15 cellular contexts compared by ENCODE assay signal in genomic region chr20:58432190-58432954, GRCh38. TPM values are rescaled to one million over a fixed set of nuclear protein-coding genes. Genes with fewer than 3 reads are reported as not detected.
DNase-seq lines count a peak whose midpoint lies in the region; ATAC-seq, FAIRE-seq and TF ChIP-seq lines count a peak whose summit lies in the region.
"Had no signal": no experiment of that assay in that cellular context is flagged by ENCODE, and none has a peak within 500 bp of the region (broad histone marks: within the 10 kb centered on the region; RNA-seq: fewer than 3 reads in every experiment).

No MANE protein-coding gene starts in this region.

- no peak overlapping the region for H3K4me3 ChIP-seq in HepG2 (replicated peaks in 1 of 3; ENCODE audit: insufficient read depth in 1 of 3, low read depth in 2 of 3, low read length in 3 of 3)
- H3K4me3 ChIP-seq in upper lobe of right lung: no peak overlapping the region
- H3K4me3 ChIP-seq: adrenal gland, GM12878 had no signal

- no peak overlapping the region for H3K4me3 Mint-ChIP-seq in central memory CD8-positive, alpha-beta T cell
- H3K4me3 Mint-ChIP-seq: activated CD8-positive, alpha-beta memory T cell treated with anti-CD3 and anti-CD28 coated beads, Interleukin-2, amount 10 ng/mL, durations not matched to agents 7 days and 5 days; memory B cell had no signal

- CTCF ChIA-PET in HepG2 (lab: Yijun Ruan, JAX; ENCODE audit: low intra/inter-chr PET ratio, low total read pairs): no interaction called here

- H3K27me3 ChIP-seq in HepG2 (ENCODE audit: control insufficient read depth in 1 of 2, insufficient read depth in 2 of 2, low read length in 2 of 2): no peaks in the 10 kb centered on the region
- H3K27me3 ChIP-seq in upper lobe of right lung: no peaks in the 10 kb centered on the region
- H3K27me3 ChIP-seq: adrenal gland had no signal

- peaks cover 37% of the 10 kb centered on the region for H3K4me1 ChIP-seq in HepG2 (ENCODE audit: insufficient read depth, low read length)
- peaks cover 12% of the 10 kb centered on the region for H3K4me1 ChIP-seq in upper lobe of right lung

- intact Hi-C loops in Right ventricle myocardium inferior (cut with DNase I): no loop called here
- intact Hi-C loops in cardiac septum (cut with DNase I): no loop called here
- intact Hi-C loops in HepG2 (cut with micrococcal nuclease; ENCODE audit: unreplicated experiment): loop anchor here (5.0 kb wide), 1 partner anchor 440 kb away; no protein-coding TSS in a partner anchor
- intact Hi-C loops in upper lobe of right lung (cut with DNase I): no loop called here
- intact Hi-C loops in posterior vena cava (cut with DNase I): no loop called here

- no TSS peak for BruUV-seq in HepG2 (replicated peaks; lab: Mats Ljungman, UMichigan)

- 100% methylated on average over 3 of the region's 3 CpGs for WGBS in HepG2 (ENCODE audit: low lambda C conversion rate)

- peak overlapping the region; percentile 77 for H3K27ac Mint-ChIP-seq in central memory CD8-positive, alpha-beta T cell (ENCODE audit: low read depth)
- H3K27ac Mint-ChIP-seq: activated CD8-positive, alpha-beta memory T cell treated with anti-CD3 and anti-CD28 coated beads, Interleukin-2, amount 10 ng/mL, durations not matched to agents 7 days and 5 days had no signal

- POLR2A ChIA-PET in HepG2 (lab: Yijun Ruan, JAX): interaction anchor here (1.2 kb wide), 1 partner anchor 10 kb away, joined by 3 read pairs; no protein-coding TSS in a partner anchor

- H3K27ac ChIP-seq in HepG2 (ENCODE audit: extremely low read length, insufficient read depth, low read length) (no peak overlapping the region), upper lobe of right lung (no peak overlapping the region)
- H3K27ac ChIP-seq: VCaP had no signal

- TF ChIP-seq EP300 in HepG2 (IDR thresholded peaks at IDR 0.05; ENCODE audit: low read depth in 2 of 2, low read length in 2 of 2) (no peak), HepG2 (CRISPR knock-in tag; IDR thresholded peaks at IDR 0.05; ENCODE audit: borderline replicate concordance) (no peak)

- H3K4me1 Mint-ChIP-seq in central memory CD8-positive, alpha-beta T cell: peaks cover 38% of the 10 kb centered on the region

- FAIRE-seq in HepG2 (lab: Jason Lieb, UNC): peak; percentile 40
- FAIRE-seq: GM12878 had no signal

- no peak for TF ChIP-seq POLR2A in HepG2 (IDR thresholded peaks at IDR 0.05; ENCODE audit: insufficient read depth in 1 of 2, low read depth in 2 of 2, low read length in 2 of 2)

- H3K9ac ChIP-seq in HepG2 (ENCODE audit: insufficient read depth, low read depth, low read length): no peak overlapping the region

- H3K36me3 ChIP-seq in HepG2 (replicated peaks in 1 of 2; ENCODE audit: control insufficient read depth in 1 of 2, insufficient read depth in 2 of 2, low read length in 2 of 2) (peaks cover 8 to 41% of the 10 kb centered on the region in 2 experiments), upper lobe of right lung (no peaks in the 10 kb centered on the region)
- H3K36me3 ChIP-seq: adrenal gland had no signal

- H3K79me2 ChIP-seq in HepG2 (ENCODE audit: insufficient read depth, low read length): peaks cover 74% of the 10 kb centered on the region

- in situ Hi-C loops in HepG2 (cut with HindIII; ENCODE audit: extremely low pct_ligation_motif_present, low pct_unique_long_range_greater_than_20kb): no loop called here

- peaks cover 9% of the 10 kb centered on the region; the same call in 1 of the 2 replicates for H4K20me1 ChIP-seq in HepG2 (ENCODE audit: insufficient read depth, low read length)

- DNase-seq in Right ventricle myocardium inferior (ENCODE audit: missing footprints): no peak
- DNase-seq in cardiac septum (ENCODE audit: low spot score): no peak
- no peak for DNase-seq in central memory CD8-positive, alpha-beta T cell (ENCODE audit: low spot score in 2 of 2)
- DNase-seq in HepG2 (ENCODE audit: low spot score): no peak
- no peak for DNase-seq in upper lobe of right lung
- DNase-seq in AG20443 (ENCODE audit: low spot score): no peak
- no peak for DNase-seq in posterior vena cava (ENCODE audit: low spot score)
- DNase-seq: activated CD8-positive, alpha-beta memory T cell treated with anti-CD3 and anti-CD28 coated beads, Interleukin-2, amount 10 ng/mL, durations not matched to agents 7 days and 5 days; adrenal gland; NCI-H1048; occipital lobe had no signal

- H2AFZ ChIP-seq in HepG2 (ENCODE audit: low read length): no peak overlapping the region

- no peaks in the 10 kb centered on the region for H3K9me3 ChIP-seq in HepG2 (ENCODE audit: low read length)
- H3K9me3 ChIP-seq in upper lobe of right lung: no peaks in the 10 kb centered on the region
- H3K9me3 ChIP-seq: adrenal gland had no signal

- TF ChIP-seq RAD21 in HepG2 (CRISPR knock-in tag; IDR thresholded peaks at IDR 0.05): no peak

- no peaks in the 10 kb centered on the region for H3K27me3 Mint-ChIP-seq in central memory CD8-positive, alpha-beta T cell
- H3K27me3 Mint-ChIP-seq: activated CD8-positive, alpha-beta memory T cell treated with anti-CD3 and anti-CD28 coated beads, Interleukin-2, amount 10 ng/mL, durations not matched to agents 7 days and 5 days; memory B cell had no signal

- ATAC-seq in Right ventricle myocardium inferior (peak; percentile 87), HepG2 (no peak), upper lobe of right lung (peak; percentile 79), HG03139 (IDR thresholded peaks at IDR 0.05; ENCODE audit: unreplicated experiment) (no peak)
- ATAC-seq in central memory CD8-positive, alpha-beta T cell (replicated peaks; ENCODE audit: extremely low read depth, poor library complexity, severe bottlenecking): no peak
- ATAC-seq: activated CD8-positive, alpha-beta memory T cell treated with anti-CD3 and anti-CD28 coated beads, Interleukin-2, amount 10 ng/mL, durations not matched to agents 7 days and 5 days; GM12878 had no signal

- no peak overlapping the region for H3K4me2 ChIP-seq in HepG2 (ENCODE audit: low read depth, low read length)

- H3K36me3 Mint-ChIP-seq in central memory CD8-positive, alpha-beta T cell (ENCODE audit: insufficient read depth): peaks cover 11% of the 10 kb centered on the region

- H3K9me3 Mint-ChIP-seq in central memory CD8-positive, alpha-beta T cell: no peaks in the 10 kb centered on the region
- H3K9me3 Mint-ChIP-seq: memory B cell had no signal

- TF ChIP-seq CTCF in HepG2 (CRISPR knock-in tag; IDR thresholded peaks at IDR 0.05) (no peak), upper lobe of right lung (IDR thresholded peaks at IDR 0.05) (no peak)

TF ChIP-seq in HepG2, 621 proteins besides CTCF, POLR2A, EP300 and RAD21 (continues in another document):
- no peak for TF ChIP-seq ZFP62 (CRISPR knock-in tag; IDR thresholded peaks at IDR 0.05)
- no peak for TF ChIP-seq ZNF329 (CRISPR knock-in tag; IDR thresholded peaks at IDR 0.05; ENCODE audit: low read depth)
- no peak for TF ChIP-seq ZFY (CRISPR knock-in tag; IDR thresholded peaks at IDR 0.05)
- no peak for TF ChIP-seq ZNF367 (CRISPR knock-in tag; IDR thresholded peaks at IDR 0.05; ENCODE audit: borderline replicate concordance)
- no peak for TF ChIP-seq DDIT3 (CRISPR knock-in tag; IDR thresholded peaks at IDR 0.05)
- TF ChIP-seq TAF15 (IDR thresholded peaks at IDR 0.05; ENCODE audit: low read depth, low read length, poor library complexity, severe bottlenecking): no peak
- TF ChIP-seq IKZF5 (CRISPR knock-in tag; IDR thresholded peaks at IDR 0.05): no peak
- TF ChIP-seq ZFYVE20 (CRISPR knock-in tag; IDR thresholded peaks at IDR 0.05; ENCODE audit: borderline replicate concordance, low read depth): no peak

RNA-seq across cellular contexts. Expression of gene VAPB, which starts 43.3 kb away (rescaled TPM):
- 72.4 TPM for total RNA-seq in Right ventricle myocardium inferior
- 65.9 TPM for total RNA-seq in cardiac septum
- total RNA-seq in HepG2 (2016; rRNA removed; fragmentation: Illumina TruSeq; extraction: Trizol): 18.6 and 39.5 TPM in 2 replicates
- total RNA-seq in HepG2 (2016; cell fraction: cytosol; rRNA removed; fragmentation: Illumina TruSeq; extraction: Trizol; ENCODE audit: low read depth): 8.4 and 10.3 TPM in 2 replicates
- total RNA-seq in HepG2 (2016; cell fraction: insoluble cytoplasmic fraction; rRNA removed; fragmentation: Illumina TruSeq; extraction: Trizol): 17.8 and 34.8 TPM in 2 replicates
- 22.3 and 22.4 TPM in 2 replicates for total RNA-seq in HepG2 (2016; cell fraction: membrane; rRNA removed; fragmentation: Illumina TruSeq; extraction: Trizol)
- total RNA-seq in HepG2 (2016; cell fraction: nucleus; rRNA removed; fragmentation: Illumina TruSeq; extraction: Trizol): 26.5 and 27.8 TPM in 2 replicates
- polyA plus RNA-seq in HepG2 (2011; rRNA removed): 40.5 and 48.5 TPM in 2 replicates
- polyA plus RNA-seq in HepG2 (2011; cell fraction: cytosol; rRNA removed): 28.8 and 43.5 TPM in 2 replicates
- polyA plus RNA-seq in HepG2 (2011; cell fraction: nucleus; rRNA removed): 25.8 and 29.7 TPM in 2 replicates
- 65.3 and 69.0 TPM in 2 replicates for polyA plus RNA-seq in HepG2 (2012)
- polyA plus RNA-seq in HepG2 (2016; cell fraction: cytosol; fragmentation: Illumina TruSeq; extraction: Trizol; ENCODE audit: low read depth): 10.2 and 12.1 TPM in 2 replicates
- polyA plus RNA-seq in HepG2 (2016; cell fraction: insoluble cytoplasmic fraction; fragmentation: Illumina TruSeq; extraction: Trizol; ENCODE audit: low read depth): 58.7 and 72.2 TPM in 2 replicates
- polyA plus RNA-seq in HepG2 (2016; cell fraction: membrane; fragmentation: Illumina TruSeq; extraction: Trizol; ENCODE audit: low read depth): 23.4 and 25.9 TPM in 2 replicates
- 58.8 and 66.1 TPM in 2 replicates for polyA plus RNA-seq in HepG2 (2016; cell fraction: nucleus; fragmentation: Illumina TruSeq; extraction: Trizol; ENCODE audit: insufficient read depth, low read depth)
- 31.5 and 42.0 TPM in 2 replicates for polyA minus RNA-seq in HepG2 (2011; rRNA and poly(A)+ RNA removed; ENCODE audit: low replicate concordance)
- polyA minus RNA-seq in HepG2 (2011; cell fraction: cytosol; rRNA and poly(A)+ RNA removed): 26.7 and 39.2 TPM in 2 replicates
- 50.6 and 58.1 TPM in 2 replicates for polyA minus RNA-seq in HepG2 (2011; cell fraction: nucleus; rRNA and poly(A)+ RNA removed)
- total RNA-seq in upper lobe of right lung: 47.8 TPM
- 10 to 100 TPM; 54.6 to 59.0 TPM for total RNA-seq in posterior vena cava

Comparison
In these comparisons a context has a peak if more than half of its experiments do, and no peak if none do; other contexts are left out.
1. ATAC-seq: peak in Right ventricle myocardium inferior (single experiment) and upper lobe of right lung (single experiment); none in central memory CD8-positive, alpha-beta T cell (single experiment), HepG2 (single experiment) and HG03139 (single experiment).